7 cellular contexts compared by ENCODE assay signal in the genomic region with DNA sequence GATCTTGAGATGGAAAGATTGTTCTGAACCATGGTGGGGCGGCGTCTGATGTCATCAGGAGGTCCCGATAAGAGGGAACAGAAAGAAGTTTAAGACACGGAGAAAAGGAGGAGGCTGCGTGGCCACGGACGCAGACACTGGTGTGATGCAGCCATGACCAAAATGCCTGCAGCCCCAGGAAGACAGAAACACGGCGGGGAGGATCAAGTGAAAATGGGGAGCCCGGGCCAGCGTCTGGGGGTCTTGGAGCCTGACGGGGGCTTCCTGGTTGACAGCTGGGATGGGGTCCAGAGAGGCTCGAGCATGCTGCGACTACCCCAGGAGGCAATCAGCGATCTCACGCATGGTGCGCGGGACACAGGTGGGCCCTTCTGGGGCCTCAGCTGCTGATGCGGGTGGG.
A peak's percentile ranks its signal among the peaks of the same experiment; 100 is the strongest.
DNase-seq lines count a peak whose midpoint lies in the region; ATAC-seq, FAIRE-seq and TF ChIP-seq lines count a peak whose summit lies in the region.
"Not testable (repeated sequence)": the region's sequence is repeated elsewhere in the genome, so short reads cannot be mapped to it uniquely, and the experiment has no call there.

No MANE protein-coding gene starts in this region.

- TF ChIP-seq POLR2A in spleen (IDR thresholded peaks at IDR 0.05), result not testable (repeated sequence)

- peaks cover 17% of the 10 kb centered on the region for H3K9me3 Mint-ChIP-seq in nephron progenitor cell

- H2AK5ac ChIP-seq in neuronal stem cell (ENCODE audit: low read depth, low read length), result not testable (repeated sequence)

- not testable (repeated sequence) for H3K36me3 ChIP-seq in BLaER1 treated with 17β-estradiol and CSF1 and Interleukin-3, amounts not matched to agents 10 nM and 100 nM; kidney (ENCODE audit: control insufficient read depth in 1 of 2, insufficient read depth in 2 of 2, low read length in 2 of 2); neuronal stem cell (replicated peaks in 1 of 2; ENCODE audit: control insufficient read depth in 2 of 2, insufficient read depth in 2 of 2, low read length in 2 of 2); spleen; upper lobe of right lung

- H3K4me3 Mint-ChIP-seq in nephron progenitor cell, result peak overlapping the region; percentile 7

- H3K27ac ChIP-seq in BLaER1 treated with 17β-estradiol and CSF1 and Interleukin-3, amounts not matched to agents 10 nM and 100 nM; kidney (ENCODE audit: low read depth in 2 of 2, low read length in 2 of 2); neuronal stem cell (replicated peaks; ENCODE audit: low read length); spleen; upper lobe of right lung: not testable (repeated sequence)

- not testable (repeated sequence) for TF ChIP-seq CTCF in kidney (IDR thresholded peaks at IDR 0.05; ENCODE audit: borderline replicate concordance, extremely low read depth, insufficient read depth); nephron progenitor cell (IDR thresholded peaks at IDR 0.05); spleen (IDR thresholded peaks at IDR 0.05 in 8 of 11, conservative IDR thresholded peaks at IDR 0.05 in 3 of 11); upper lobe of right lung (IDR thresholded peaks at IDR 0.05)

- H3K9me3 ChIP-seq in BLaER1 treated with 17β-estradiol and CSF1 and Interleukin-3, amounts not matched to agents 10 nM and 100 nM (replicated peaks in 1 of 11); kidney (ENCODE audit: control insufficient read depth in 1 of 2, low read length in 2 of 2); neuronal stem cell (replicated peaks in 1 of 2; ENCODE audit: control insufficient read depth in 2 of 2, insufficient read depth in 1 of 2, low read depth in 1 of 2, low read length in 2 of 2); spleen; upper lobe of right lung: not testable (repeated sequence)

- not testable (repeated sequence) for H2BK5ac ChIP-seq in neuronal stem cell (ENCODE audit: low read length)

- not testable (repeated sequence) for H3K4ac ChIP-seq in neuronal stem cell (ENCODE audit: low read length)

- peak; percentile 31 for DNase-seq in activated effector memory CD4-positive, alpha-beta T cell treated with anti-CD3 and anti-CD28 coated beads, Interleukin-2, amount 50 U/mL, for 16 hours
- DNase-seq in kidney, result peak; percentile 68
- DNase-seq in nephron progenitor cell; neuronal stem cell (ENCODE audit: low spot score): not testable (repeated sequence)
- DNase-seq in spleen, result peak; percentile 46
- DNase-seq in upper lobe of right lung, result peak; percentile 47

- H2AFZ ChIP-seq in neuronal stem cell (ENCODE audit: low read length), result not testable (repeated sequence)

- peak overlapping the region in 9 of 11 experiments; percentile 24 to 86 (median 47); a peak in 14 of 22 replicates for H3K4me2 ChIP-seq in BLaER1 treated with 17β-estradiol and CSF1 and Interleukin-3, amounts not matched to agents 10 nM and 100 nM
- not testable (repeated sequence) for H3K4me2 ChIP-seq in neuronal stem cell (ENCODE audit: insufficient read depth, low read length, poor library complexity, severe bottlenecking)

- H3K27me3 Mint-ChIP-seq in nephron progenitor cell (ENCODE audit: low read depth, poor library complexity), result not testable (repeated sequence)

- not testable (repeated sequence) for H2BK12ac ChIP-seq in neuronal stem cell (ENCODE audit: low read length)

- H3K27me3 ChIP-seq in BLaER1 treated with 17β-estradiol and CSF1 and Interleukin-3, amounts not matched to agents 10 nM and 100 nM, result peaks cover 0 to 31% (median 0%) of the 10 kb centered on the region in 11 experiments; a peak in 3 of 22 replicates
- H3K27me3 ChIP-seq in neuronal stem cell (ENCODE audit: control insufficient read depth in 3 of 3, insufficient read depth in 3 of 3, low read depth in 1 of 3, low read length in 3 of 3); spleen (replicated peaks in 1 of 7); upper lobe of right lung: not testable (repeated sequence)

- WGBS in neuronal stem cell (ENCODE audit: extremely low coverage in 2 of 2, insufficient read length in 2 of 2, insufficient replicate concordance in 1 of 2), 2 donors, result no CpG with 5 or more reads among the region's 19 CpGs
- WGBS in spleen, 5 donors, result 83 to 92% (median 88%) methylated on average over 15 to 18 of the region's 19 CpGs

- not testable (repeated sequence) for H3K36me3 Mint-ChIP-seq in nephron progenitor cell (ENCODE audit: low read depth)

- H3K18ac ChIP-seq in neuronal stem cell (ENCODE audit: low read length), result peak overlapping the region; percentile 38

- H3K79me1 ChIP-seq in neuronal stem cell (ENCODE audit: low read depth, low read length), result not testable (repeated sequence)

- intact Hi-C loops in kidney (cut with DNase I); spleen (cut with DNase I; ENCODE audit: low total_unique reads); upper lobe of right lung (cut with DNase I): not testable (repeated sequence)

- not testable (repeated sequence) for H2BK120ac ChIP-seq in neuronal stem cell (ENCODE audit: low read depth, low read length)

- H3K4me3 ChIP-seq in BLaER1 treated with 17β-estradiol and CSF1 and Interleukin-3, amounts not matched to agents 10 nM and 100 nM; kidney (ENCODE audit: low read length in 2 of 2); neuronal stem cell (ENCODE audit: low read length in 2 of 2); spleen; upper lobe of right lung: not testable (repeated sequence)

- not testable (repeated sequence) for H2BK15ac ChIP-seq in neuronal stem cell (ENCODE audit: low read length)

- not testable (repeated sequence) for H3K14ac ChIP-seq in neuronal stem cell (ENCODE audit: low read length)

- not testable (repeated sequence) for H3K23ac ChIP-seq in neuronal stem cell (ENCODE audit: low read depth, low read length, poor library complexity)

- H3K9ac ChIP-seq in BLaER1 treated with 17β-estradiol and CSF1 and Interleukin-3, amounts not matched to agents 10 nM and 100 nM; kidney (ENCODE audit: low read length in 2 of 2); neuronal stem cell (ENCODE audit: low read depth, low read length, poor library complexity): not testable (repeated sequence)

- not testable (repeated sequence) for FAIRE-seq in kidney (lab: Jason Lieb, UNC)

- not testable (repeated sequence) for H3K27ac Mint-ChIP-seq in nephron progenitor cell

- ATAC-seq in upper lobe of right lung, result not testable (repeated sequence)

- not testable (repeated sequence) for H4K20me1 ChIP-seq in BLaER1 treated with 17β-estradiol and CSF1 and Interleukin-3, amounts not matched to agents 10 nM and 100 nM

- H3K4me1 Mint-ChIP-seq in nephron progenitor cell, result peaks cover 57% of the 10 kb centered on the region

- H4K8ac ChIP-seq in neuronal stem cell (ENCODE audit: low read depth, low read length), result not testable (repeated sequence)

- H4K91ac ChIP-seq in neuronal stem cell (ENCODE audit: low read depth, low read length, poor library complexity), result not testable (repeated sequence)

- peaks cover 52 to 82% (median 67%) of the 10 kb centered on the region in 10 experiments for H3K4me1 ChIP-seq in BLaER1 treated with 17β-estradiol and CSF1 and Interleukin-3, amounts not matched to agents 10 nM and 100 nM
- H3K4me1 ChIP-seq in kidney (ENCODE audit: control insufficient read depth in 1 of 2, insufficient read depth in 1 of 2, low read depth in 1 of 2, low read length in 2 of 2) (peaks cover 4 to 19% of the 10 kb centered on the region in 2 donors), neuronal stem cell (ENCODE audit: control insufficient read depth in 2 of 2, insufficient read depth in 1 of 2, low read depth in 1 of 2, low read length in 2 of 2) (peaks cover 13 to 20% of the 10 kb centered on the region in 2 donors), spleen (peaks cover 0 to 45% (median 18%) of the 10 kb centered on the region in 6 donors)
- H3K4me1 ChIP-seq in upper lobe of right lung, result not testable (repeated sequence)
